ENCODE assay signal across 10 cellular contexts in genomic region chr15:96324900-96325299, GRCh38. TPM values are rescaled to one million over a fixed set of nuclear protein-coding genes. Genes with fewer than 3 reads are reported as not detected.
DNase-seq lines count a peak whose midpoint lies in the region; ATAC-seq and TF ChIP-seq lines count a peak whose summit lies in the region.
"Had no signal": no experiment of that assay in that cellular context is flagged by ENCODE, and none has a peak within 500 bp of the region (broad histone marks: within the 10 kb centered on the region; RNA-seq: fewer than 3 reads in every experiment).

No MANE protein-coding gene starts in this region.

- DNase-seq in cardiac fibroblast (ENCODE audit: low read depth in 2 of 2) (peak in 1 of 2 donors; percentile 27), ecto neural progenitor cell (ENCODE audit: low spot score) (no peak), NCI-H1694 treated with DMSO at 0.1 percent for 48 hours (lab: John Stamatoyannopoulos, UW) (no peak)
- no peak for DNase-seq in stimulated activated CD4-positive, alpha-beta T cell treated with anti-CD3 and anti-CD28 coated beads, Interleukin-4, amount 100 ng/mL, for 1 hour
- DNase-seq: activated CD4-positive, alpha-beta T cell treated with anti-CD3 and anti-CD28 coated beads for 36 hours; amniotic stem cell had no signal

- peaks cover 66% of the 10 kb centered on the region for H3K4me1 ChIP-seq in HUES64 (ENCODE audit: insufficient read depth, low read length)
- H3K4me1 ChIP-seq in liver (ENCODE audit: control insufficient read depth in 4 of 4, insufficient read depth in 4 of 4, low read length in 3 of 4), result peaks cover 3 to 57% (median 45%) of the 10 kb centered on the region in 4 donors
- H3K4me1 ChIP-seq in subcutaneous abdominal adipose tissue (ENCODE audit: control insufficient read depth in 5 of 5, insufficient read depth in 5 of 5, low read length in 5 of 5), result peaks cover 0 to 78% (median 53%) of the 10 kb centered on the region in 5 donors

- H3K9me3 ChIP-seq in HUES64 (ENCODE audit: insufficient read depth, low read depth, low read length), result no peaks in the 10 kb centered on the region
- no peaks in the 10 kb centered on the region for H3K9me3 ChIP-seq in liver (ENCODE audit: control insufficient read depth in 4 of 4, low read length in 3 of 4)
- H3K9me3 ChIP-seq in subcutaneous abdominal adipose tissue (ENCODE audit: control insufficient read depth in 5 of 5, low read length in 5 of 5), result no peaks in the 10 kb centered on the region

- no peak for TF ChIP-seq CTCF in cardiac fibroblast (IDR thresholded peaks at IDR 0.05; ENCODE audit: low read depth, low read length)
- TF ChIP-seq CTCF in liver (IDR thresholded peaks at IDR 0.05; ENCODE audit: low read depth, low read length, missing input control), result no peak

- ATAC-seq in GM18867 (IDR thresholded peaks at IDR 0.05; ENCODE audit: unreplicated experiment), result no peak
- ATAC-seq: activated CD4-positive, alpha-beta T cell treated with anti-CD3 and anti-CD28 coated beads for 36 hours had no signal

- TF ChIP-seq RAD21 in liver (IDR thresholded peaks at IDR 0.05), result no peak

- H3K27ac ChIP-seq in HUES64 (ENCODE audit: low read depth, low read length), result no peak overlapping the region
- peak overlapping the region; percentile 65 to 86 for H3K27ac ChIP-seq in liver (ENCODE audit: low read depth in 1 of 2, low read length in 2 of 2)
- peak overlapping the region; percentile 55 for H3K27ac ChIP-seq in subcutaneous abdominal adipose tissue (ENCODE audit: low read depth, low read length)

- peaks cover 99% of the 10 kb centered on the region for H3K27me3 ChIP-seq in HUES64 (ENCODE audit: insufficient read depth, low read length)
- H3K27me3 ChIP-seq in liver (ENCODE audit: control insufficient read depth in 4 of 4, insufficient read depth in 4 of 4, low read length in 3 of 4), result no peaks in the 10 kb centered on the region
- H3K27me3 ChIP-seq in subcutaneous abdominal adipose tissue (ENCODE audit: control insufficient read depth in 5 of 5, insufficient read depth in 4 of 5, low read length in 5 of 5), result peaks cover 3 to 19% (median 12%) of the 10 kb centered on the region in 5 donors

- 22% methylated on average over 3 of the region's 3 CpGs for WGBS in HUES64
- 61% methylated on average over 3 of the region's 3 CpGs for WGBS in liver

- H3K4me3 ChIP-seq in HUES64 (ENCODE audit: low read length) (peak overlapping the region; percentile 53; the same call in 1 of the 2 replicates), cardiac fibroblast (replicated peaks in 1 of 2; ENCODE audit: low read depth in 2 of 2, low read length in 2 of 2) (peak overlapping the region; percentile 67 to 69), liver (ENCODE audit: low read depth in 1 of 3, low read length in 3 of 3) (no peak overlapping the region), subcutaneous abdominal adipose tissue (ENCODE audit: low read depth in 1 of 5, low read length in 5 of 5) (peak overlapping the region in 3 of 5 donors; percentile 70 to 75 (median 72))

- H3K36me3 ChIP-seq in HUES64 (ENCODE audit: insufficient read depth, low read length) (no peaks in the 10 kb centered on the region), liver (ENCODE audit: control insufficient read depth in 4 of 4, insufficient read depth in 3 of 4, low read depth in 1 of 4, low read length in 3 of 4) (no peaks in the 10 kb centered on the region), subcutaneous abdominal adipose tissue (ENCODE audit: control insufficient read depth in 5 of 5, insufficient read depth in 5 of 5, low read length in 5 of 5) (no peaks in the 10 kb centered on the region)

- no peak overlapping the region for H3K9ac ChIP-seq in HUES64 (ENCODE audit: low read depth, low read length)
- H3K9ac ChIP-seq in liver (ENCODE audit: low read depth in 1 of 2, low read length in 2 of 2), result peak overlapping the region; percentile 39 to 53
- peak overlapping the region in 1 of 5 donors; percentile 71 for H3K9ac ChIP-seq in subcutaneous abdominal adipose tissue (ENCODE audit: low read length in 5 of 5)

TF ChIP-seq in liver, 16 proteins besides CTCF, POLR2A, EP300 and RAD21:
- TF ChIP-seq HNF4A (conservative IDR thresholded peaks at IDR 0.05), result no peak
- no peak for TF ChIP-seq RXRA (IDR thresholded peaks at IDR 0.05)
- TF ChIP-seq MAX (IDR thresholded peaks at IDR 0.05), result no peak
- no peak for TF ChIP-seq EGR1 (IDR thresholded peaks at IDR 0.05; ENCODE audit: low read depth in 2 of 2)
- TF ChIP-seq JUND (IDR thresholded peaks at IDR 0.05), result no peak
- no peak for TF ChIP-seq NR2F2 (IDR thresholded peaks at IDR 0.05)
- TF ChIP-seq HNF4G (IDR thresholded peaks at IDR 0.05), result no peak
- TF ChIP-seq SP1 (IDR thresholded peaks at IDR 0.05), result no peak
- no peak for TF ChIP-seq GABPA (IDR thresholded peaks at IDR 0.05 in 1 of 2, conservative IDR thresholded peaks at IDR 0.05 in 1 of 2)

RNA-seq across cellular contexts. Expression of gene NR2F2, which starts 5.6 kb away (rescaled TPM):
- polyA plus RNA-seq in HUES64 (2013, experiment 1 of 2), result 5.0 TPM
- polyA plus RNA-seq in HUES64 (2013, experiment 2 of 2), result 8.1 TPM
- total RNA-seq in liver, result 1 to 10 TPM; 5.9 to 6.4 TPM
- polyA plus RNA-seq in liver, result 10 to 100 TPM; 12.0 to 22.4 TPM
- total RNA-seq: activated CD4-positive, alpha-beta T cell treated with anti-CD3 and anti-CD28 coated beads for 36 hours had no signal

Comparison
In these comparisons a context has a peak if more than half of its experiments do, and no peak if none do; other contexts are left out.
1. H3K4me3 ChIP-seq: peak in HUES64 (single experiment), cardiac fibroblast (2 of 2) and subcutaneous abdominal adipose tissue (3 of 5); none in liver (0 of 3).